ENCODE assay signal across 1 cellular context in the genomic region with DNA sequence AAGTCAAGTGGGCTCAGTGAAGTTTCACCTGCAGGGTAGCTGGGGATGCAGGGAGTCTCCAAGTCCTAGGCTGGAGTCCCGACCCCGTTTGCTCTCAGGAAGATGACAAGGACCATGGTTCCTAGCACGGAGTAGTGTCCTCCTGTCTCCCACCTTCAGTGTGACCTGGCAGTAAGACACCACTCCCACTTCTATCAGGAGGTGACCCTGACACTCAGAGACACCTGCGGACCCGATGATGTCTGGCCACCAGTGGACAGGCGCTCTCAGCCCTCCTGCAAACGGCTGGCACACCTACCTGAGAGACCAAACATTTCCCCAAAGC.
TF ChIP-seq lines count a peak whose summit lies in the region.

No MANE protein-coding gene starts in this region.

TF ChIP-seq in SK-N-SH, 30 proteins besides CTCF, POLR2A, EP300 and RAD21 (continued from another document):
- TF ChIP-seq IRF3 (IDR thresholded peaks at IDR 0.05; ENCODE audit: low read depth, low read length), result no peak
- no peak for TF ChIP-seq RCOR1 (IDR thresholded peaks at IDR 0.05; ENCODE audit: low read length)
- no peak for TF ChIP-seq NRF1 (IDR thresholded peaks at IDR 0.05; ENCODE audit: low read depth, low read length)
- TF ChIP-seq FOSL2 (IDR thresholded peaks at IDR 0.05; ENCODE audit: borderline replicate concordance, low read depth), result no peak
- TF ChIP-seq GATA2 (CRISPR knock-in tag; IDR thresholded peaks at IDR 0.05), result no peak
- no peak for TF ChIP-seq RXRA (IDR thresholded peaks at IDR 0.05; ENCODE audit: borderline replicate concordance, low read depth)
TF ChIP-seq in SK-N-SH: peak in this region for 0.
